In the genomic region with DNA sequence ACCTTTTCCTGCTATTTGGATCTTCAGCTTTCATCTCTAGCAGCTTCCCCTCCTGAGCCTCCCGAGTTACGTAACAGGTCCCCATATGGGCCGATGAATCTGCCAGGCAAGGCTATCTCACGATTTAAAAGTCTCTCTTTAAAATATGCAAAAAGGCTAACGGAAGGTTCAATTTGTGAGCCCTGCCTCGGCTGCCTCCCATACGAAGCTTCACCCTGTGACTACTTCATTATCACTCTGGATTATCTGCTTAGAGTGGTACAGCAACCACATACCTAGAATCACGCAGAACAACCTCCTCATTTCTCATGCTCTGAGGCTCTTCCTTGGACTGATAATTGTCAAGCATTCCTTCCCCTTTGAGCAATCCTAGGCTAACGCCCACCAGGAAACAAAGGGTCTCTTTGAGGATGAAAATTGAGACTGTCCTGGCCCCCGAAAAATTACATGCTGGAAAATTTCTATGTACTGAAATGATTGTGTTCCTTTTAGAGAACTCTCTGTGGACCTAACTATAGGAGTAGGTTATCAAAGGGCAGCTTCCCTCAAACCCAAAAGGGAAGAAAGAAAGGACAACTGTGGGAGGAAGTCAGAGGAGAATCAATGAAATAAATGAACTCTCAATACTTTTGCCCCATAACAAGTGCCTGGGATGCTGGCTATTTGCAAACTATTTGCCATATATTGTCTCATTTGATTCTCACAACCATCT, we compare ENCODE assay signal across 13 cellular contexts.
DNase-seq lines count a peak whose midpoint lies in the region; ATAC-seq and TF ChIP-seq lines count a peak whose summit lies in the region.
"Had no signal": no experiment of that assay in that cellular context is flagged by ENCODE, and none has a peak within 500 bp of the region (broad histone marks: within the 10 kb centered on the region; RNA-seq: fewer than 3 reads in every experiment).

No MANE protein-coding gene starts in this region.

- no peak overlapping the region for H3K4me3 Mint-ChIP-seq in neural progenitor cell
- H3K4me3 Mint-ChIP-seq in activated CD4-positive, alpha-beta T cell treated with anti-CD3 and anti-CD28 coated beads, Interleukin-2, amount 10 ng/mL, durations not matched to agents 24 days and 14 days: no peak overlapping the region
- H3K4me3 Mint-ChIP-seq: WTC11 had no signal

- no peaks in the 10 kb centered on the region for H3K9me3 Mint-ChIP-seq in neural progenitor cell
- no peaks in the 10 kb centered on the region for H3K9me3 Mint-ChIP-seq in activated CD4-positive, alpha-beta T cell treated with anti-CD3 and anti-CD28 coated beads, Interleukin-2, amount 10 ng/mL, durations not matched to agents 24 days and 14 days
- H3K9me3 Mint-ChIP-seq: WTC11 had no signal

- in situ Hi-C loops in brain microvascular endothelial cell (cut with HindIII; ENCODE audit: low pct_ligation_motif_present, low sequenced_read_pairs): no loop called here

- peak; percentile 53 for TF ChIP-seq POLR2A in erythroblast (IDR thresholded peaks at IDR 0.05; ENCODE audit: low read length)

- no peaks in the 10 kb centered on the region for H4K20me1 ChIP-seq in BLaER1 treated with 17β-estradiol and CSF1 and Interleukin-3, amounts not matched to agents 10 nM and 100 nM
- no peaks in the 10 kb centered on the region for H4K20me1 ChIP-seq in neural progenitor cell (ENCODE audit: low read depth)

- TF ChIP-seq CTCF in neural progenitor cell (IDR thresholded peaks at IDR 0.05) (no peak), brain microvascular endothelial cell (IDR thresholded peaks at IDR 0.05; ENCODE audit: low read depth, low read length, missing control alignments) (no peak)

- H3K9me3 ChIP-seq in BLaER1 treated with 17β-estradiol and CSF1 and Interleukin-3, amounts not matched to agents 10 nM and 100 nM (replicated peaks in 1 of 11): no peaks in the 10 kb centered on the region
- no peaks in the 10 kb centered on the region for H3K9me3 ChIP-seq in neural progenitor cell (ENCODE audit: low read depth)
- H3K9me3 ChIP-seq: tibial artery had no signal

- no peaks in the 10 kb centered on the region for H3F3A ChIP-seq in neural progenitor cell (ENCODE audit: low read depth)

- H3K27ac Mint-ChIP-seq in neural progenitor cell: peak overlapping the region; percentile 52
- H3K27ac Mint-ChIP-seq in activated CD4-positive, alpha-beta T cell treated with anti-CD3 and anti-CD28 coated beads, Interleukin-2, amount 10 ng/mL, durations not matched to agents 24 days and 14 days: no peak overlapping the region
- H3K27ac Mint-ChIP-seq: WTC11 had no signal

- no peaks in the 10 kb centered on the region for H3K36me3 ChIP-seq in BLaER1 treated with 17β-estradiol and CSF1 and Interleukin-3, amounts not matched to agents 10 nM and 100 nM
- H3K36me3 ChIP-seq in neural progenitor cell: no peaks in the 10 kb centered on the region
- H3K36me3 ChIP-seq in brain microvascular endothelial cell (replicated peaks): no peaks in the 10 kb centered on the region
- H3K36me3 ChIP-seq: tibial artery had no signal

- peaks cover 6% of the 10 kb centered on the region for H3K4me1 Mint-ChIP-seq in neural progenitor cell
- H3K4me1 Mint-ChIP-seq in activated CD4-positive, alpha-beta T cell treated with anti-CD3 and anti-CD28 coated beads, Interleukin-2, amount 10 ng/mL, durations not matched to agents 24 days and 14 days: peaks cover 27% of the 10 kb centered on the region

- H3K4me3 ChIP-seq in BLaER1 treated with 17β-estradiol and CSF1 and Interleukin-3, amounts not matched to agents 10 nM and 100 nM: no peak overlapping the region
- H3K4me3 ChIP-seq in neural progenitor cell: no peak overlapping the region
- H3K4me3 ChIP-seq in brain microvascular endothelial cell (ENCODE audit: low read depth, low read length): no peak overlapping the region
- H3K4me3 ChIP-seq: tibial artery had no signal

- H3K9ac ChIP-seq in BLaER1 treated with 17β-estradiol and CSF1 and Interleukin-3, amounts not matched to agents 10 nM and 100 nM: peak overlapping the region in 3 of 11 experiments; percentile 49 to 55 (median 49); a peak in 5 of 22 replicates
- H3K9ac ChIP-seq in neural progenitor cell: no peak overlapping the region

- no peaks in the 10 kb centered on the region for H3K27me3 ChIP-seq in BLaER1 treated with 17β-estradiol and CSF1 and Interleukin-3, amounts not matched to agents 10 nM and 100 nM
- no peaks in the 10 kb centered on the region for H3K27me3 ChIP-seq in neural progenitor cell
- no peaks in the 10 kb centered on the region for H3K27me3 ChIP-seq in brain microvascular endothelial cell (replicated peaks)
- H3K27me3 ChIP-seq: tibial artery had no signal

- peak overlapping the region in 9 of 11 experiments; percentile 23 to 79 (median 67); a peak in 16 of 22 replicates for H3K4me2 ChIP-seq in BLaER1 treated with 17β-estradiol and CSF1 and Interleukin-3, amounts not matched to agents 10 nM and 100 nM
- H3K4me2 ChIP-seq in neural progenitor cell: no peak overlapping the region

- H3K27me3 Mint-ChIP-seq in neural progenitor cell (ENCODE audit: insufficient read depth, low read depth): peaks cover 6% of the 10 kb centered on the region
- peaks cover 7% of the 10 kb centered on the region for H3K27me3 Mint-ChIP-seq in activated CD4-positive, alpha-beta T cell treated with anti-CD3 and anti-CD28 coated beads, Interleukin-2, amount 10 ng/mL, durations not matched to agents 24 days and 14 days

- H3K79me2 ChIP-seq in neural progenitor cell (ENCODE audit: low read depth): no peaks in the 10 kb centered on the region

- DNase-seq in NCI-H446 treated with DMSO at 0.1 percent for 48 hours (lab: John Stamatoyannopoulos, UW) (peak; percentile 42), erythroblast (lab: John Stamatoyannopoulos, UW) (peak; percentile 75 to 81), neural progenitor cell (ENCODE audit: low spot score) (no peak), brain microvascular endothelial cell (no peak)
- DNase-seq in activated CD4-positive, alpha-beta T cell treated with anti-CD3 and anti-CD28 coated beads, Interleukin-2, amount 10 ng/mL, durations not matched to agents 24 days and 14 days: no peak
- DNase-seq: COR-L47; NK-92 treated with Interleukin-12 subunit alpha and Interleukin-12 subunit beta, amount 100 ng/mL, for 24 hours; stimulated activated CD4-positive, alpha-beta T cell treated with anti-CD3 and anti-CD28 coated beads, Interleukin-4, amount 100 ng/mL, for 1 hour; tibial artery had no signal

- H3K36me3 Mint-ChIP-seq in neural progenitor cell: no peaks in the 10 kb centered on the region
- H3K36me3 Mint-ChIP-seq in activated CD4-positive, alpha-beta T cell treated with anti-CD3 and anti-CD28 coated beads, Interleukin-2, amount 10 ng/mL, durations not matched to agents 24 days and 14 days (ENCODE audit: low read depth): no peaks in the 10 kb centered on the region
- H3K36me3 Mint-ChIP-seq: WTC11 had no signal

- intact Hi-C loops in activated CD4-positive, alpha-beta T cell treated with anti-CD3 and anti-CD28 coated beads, Interleukin-2, amount 10 ng/mL, durations not matched to agents 24 days and 14 days (cut with micrococcal nuclease): no loop called here

- peak overlapping the region in 4 of 11 experiments; percentile 35 to 72 (median 58); a peak in 8 of 22 replicates for H3K27ac ChIP-seq in BLaER1 treated with 17β-estradiol and CSF1 and Interleukin-3, amounts not matched to agents 10 nM and 100 nM
- H3K27ac ChIP-seq in neural progenitor cell (no peak overlapping the region), brain microvascular endothelial cell (no peak overlapping the region)
- H3K27ac ChIP-seq: tibial artery had no signal

- peaks cover 18 to 83% (median 52%) of the 10 kb centered on the region in 10 experiments for H3K4me1 ChIP-seq in BLaER1 treated with 17β-estradiol and CSF1 and Interleukin-3, amounts not matched to agents 10 nM and 100 nM
- H3K4me1 ChIP-seq in neural progenitor cell: peaks cover 10% of the 10 kb centered on the region

- ATAC-seq in HG03025 (IDR thresholded peaks at IDR 0.05; ENCODE audit: low FRiP score, unreplicated experiment) (no peak), HG03439 (IDR thresholded peaks at IDR 0.05; ENCODE audit: unreplicated experiment) (no peak)
- ATAC-seq: WTC11 had no signal

- H2AFZ ChIP-seq in neural progenitor cell (replicated peaks): no peak overlapping the region

Comparison
In these comparisons a context has a peak if more than half of its experiments do, and no peak if none do; other contexts are left out.
1. DNase-seq: peak in NCI-H446 treated with DMSO at 0.1 percent for 48 hours (single experiment) and erythroblast (2 of 2); none in neural progenitor cell (single experiment), brain microvascular endothelial cell (single experiment) and activated CD4-positive, alpha-beta T cell treated with anti-CD3 and anti-CD28 coated beads, Interleukin-2, amount 10 ng/mL, durations not matched to agents 24 days and 14 days (single experiment).